In the genomic region with DNA sequence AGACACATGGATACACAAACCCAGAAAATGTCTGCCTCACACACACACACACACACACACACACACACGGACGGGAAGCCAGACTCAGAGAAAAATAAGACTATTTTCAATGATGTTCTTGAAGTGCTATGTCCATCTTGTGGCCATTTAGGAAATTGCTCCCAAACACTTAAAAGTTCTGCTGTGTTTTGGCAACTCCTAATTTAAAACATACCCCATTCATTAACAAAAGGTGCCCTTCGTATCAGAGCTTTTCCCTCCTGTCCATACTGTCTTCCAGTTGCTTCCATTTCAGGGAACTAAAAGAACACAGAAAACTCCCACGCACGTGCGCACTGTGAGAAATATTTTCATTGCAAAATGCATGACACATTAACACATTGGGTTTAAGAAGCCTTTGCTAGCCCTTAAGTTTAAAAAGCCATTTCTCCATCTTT, we compare ENCODE assay signal across 8 cellular contexts. TPM values are rescaled to one million over a fixed set of nuclear protein-coding genes. Genes with fewer than 3 reads are reported as not detected.
DNase-seq lines count a peak whose midpoint lies in the region; ATAC-seq, FAIRE-seq and TF ChIP-seq lines count a peak whose summit lies in the region.

No MANE protein-coding gene starts in this region.

- TF ChIP-seq CTCF in GM20000 (IDR thresholded peaks at IDR 0.05; ENCODE audit: extremely low read depth, missing control alignments) (peak; percentile 48), foreskin fibroblast (IDR thresholded peaks at IDR 0.05; ENCODE audit: low read depth, low read length) (peak; percentile 69)

- ATAC-seq in HG03342 (IDR thresholded peaks at IDR 0.05; ENCODE audit: unreplicated experiment) (no peak), GM19395 (IDR thresholded peaks at IDR 0.05; ENCODE audit: unreplicated experiment) (no peak)

- DNase-seq in COR-L47 (lab: John Stamatoyannopoulos, UW) (peak; percentile 66), GM20000 (ENCODE audit: low spot score) (peak; percentile 51), NCI-H2081 (lab: John Stamatoyannopoulos, UW) (peak; percentile 73 to 83), foreskin fibroblast (peak; percentile 54 to 83), pulmonary artery endothelial cell (ENCODE audit: low read depth, low spot score) (peak; percentile 35)

- H3K4me3 ChIP-seq in foreskin fibroblast (ENCODE audit: low read depth in 1 of 2, low read length in 2 of 2), result no peak overlapping the region

- FAIRE-seq in TTC549 (lab: Jason Lieb, UNC), result peak; percentile 26

RNA-seq across cellular contexts. Expression of gene SLC12A1, which starts 44.6 kb away (rescaled TPM):
- not detected in 2 replicates for total RNA-seq in pulmonary artery endothelial cell

RNA-seq across cellular contexts. Expression of gene CTXN2, which starts 59.2 kb away (rescaled TPM):
- total RNA-seq in pulmonary artery endothelial cell, result under 0.01 TPM in 1 of 2 replicates, not detected in the other
